ENCODE assay signal across 9 cellular contexts in genomic region chr14:67680121-67680602, GRCh38. TPM values are rescaled to one million over a fixed set of nuclear protein-coding genes. Genes with fewer than 3 reads are reported as not detected.
DNase-seq lines count a peak whose midpoint lies in the region; ATAC-seq and TF ChIP-seq lines count a peak whose summit lies in the region.
"Had no signal": no experiment of that assay in that cellular context is flagged by ENCODE, and none has a peak within 500 bp of the region (broad histone marks: within the 10 kb centered on the region; RNA-seq: fewer than 3 reads in every experiment).

No MANE protein-coding gene starts in this region.

- peaks cover 28% of the 10 kb centered on the region for H3K4me1 Mint-ChIP-seq in CD4-positive, alpha-beta T cell (ENCODE audit: low read depth)

- H3K4me3 Mint-ChIP-seq in CD4-positive, alpha-beta T cell = no peak overlapping the region

- H3F3A ChIP-seq in Loucy (ENCODE audit: low read depth) = no peaks in the 10 kb centered on the region

- peaks cover 79% of the 10 kb centered on the region for H3K36me3 ChIP-seq in Loucy (ENCODE audit: insufficient read depth, low read length)

- DNase-seq in fibroblast of mammary gland (ENCODE audit: low read depth) (peak; percentile 93), anterior cingulate cortex (lab: John Stamatoyannopoulos, UW) (no peak), NCI-H82 treated with DMSO at 0.1 percent for 48 hours (lab: John Stamatoyannopoulos, UW; ENCODE audit: unreplicated experiment) (no peak), SW480 (ENCODE audit: low spot score) (no peak)
- DNase-seq in CD4-positive, alpha-beta T cell = no peak

- H3K9me3 Mint-ChIP-seq in CD4-positive, alpha-beta T cell = no peaks in the 10 kb centered on the region

- ATAC-seq in GM18505 (IDR thresholded peaks at IDR 0.05; ENCODE audit: unreplicated experiment) = peak; percentile 91
- ATAC-seq in GM21737 (IDR thresholded peaks at IDR 0.05; ENCODE audit: unreplicated experiment) = peak; percentile 68
- ATAC-seq in CD4-positive, alpha-beta T cell (ENCODE audit: poor library complexity) = no peak

- H4K20me1 ChIP-seq in Loucy (ENCODE audit: insufficient read depth, low read length, poor library complexity, severe bottlenecking) = peaks cover 11% of the 10 kb centered on the region

- H3K4me1 ChIP-seq in Loucy (ENCODE audit: insufficient read depth, low read length, poor library complexity, severe bottlenecking) = peaks cover 14% of the 10 kb centered on the region

- H3K27ac ChIP-seq in CD4-positive, alpha-beta T cell (ENCODE audit: low read depth, low read length) = no peak overlapping the region
- H3K27ac ChIP-seq: SJSA1 had no signal

- H3K4me2 ChIP-seq in Loucy (ENCODE audit: low read depth, low read length, poor library complexity, severe bottlenecking) = peak overlapping the region; percentile 29

- H3K27ac Mint-ChIP-seq in CD4-positive, alpha-beta T cell = no peak overlapping the region

- TF ChIP-seq CTCF in Loucy (conservative IDR thresholded peaks at IDR 0.05; ENCODE audit: low read length) = no peak
- no peak for TF ChIP-seq CTCF in fibroblast of mammary gland (conservative IDR thresholded peaks at IDR 0.05; ENCODE audit: control insufficient read depth, insufficient read depth, low read depth, low read length)
- TF ChIP-seq CTCF in CD4-positive, alpha-beta T cell (IDR thresholded peaks at IDR 0.05) = no peak

- no peak for TF ChIP-seq POLR2A in GM18505 (IDR thresholded peaks at IDR 0.05; ENCODE audit: borderline replicate concordance, extremely low read depth, insufficient read depth, insufficient read length)

- H3K9ac ChIP-seq in Loucy (ENCODE audit: low read depth, low read length, poor library complexity, severe bottlenecking) = no peak overlapping the region

- H3K9me2 ChIP-seq in Loucy (replicated peaks; ENCODE audit: low read depth, low read length) = no peaks in the 10 kb centered on the region

- H2AFZ ChIP-seq in Loucy (ENCODE audit: low read length) = no peak overlapping the region

- H3K79me2 ChIP-seq in Loucy (ENCODE audit: insufficient read depth, low read length) = peaks cover 14% of the 10 kb centered on the region; the same call in 1 of the 2 replicates

- POLR2A ChIA-PET in CD4-positive, alpha-beta T cell (lab: Charles Lee) = no interaction called here

- peaks cover 57% of the 10 kb centered on the region for H3K36me3 Mint-ChIP-seq in CD4-positive, alpha-beta T cell (ENCODE audit: low read depth)

- no peaks in the 10 kb centered on the region for H3K27me3 ChIP-seq in Loucy (ENCODE audit: insufficient read depth, low read length, poor library complexity, severe bottlenecking)
- H3K27me3 ChIP-seq in CD4-positive, alpha-beta T cell (ENCODE audit: control insufficient read depth, insufficient read depth, low read length) = no peaks in the 10 kb centered on the region
- H3K27me3 ChIP-seq: SJSA1 had no signal

- H3K4me3 ChIP-seq in Loucy (ENCODE audit: low read length, poor library complexity, severe bottlenecking) (no peak overlapping the region), fibroblast of mammary gland (ENCODE audit: control insufficient read depth, low read depth, low read length) (no peak overlapping the region)
- H3K4me3 ChIP-seq: SJSA1 had no signal

- intact Hi-C loops in CD4-positive, alpha-beta T cell (cut with DNase I, micrococcal nuclease) = no loop called here

- no peaks in the 10 kb centered on the region for H3K27me3 Mint-ChIP-seq in CD4-positive, alpha-beta T cell

- H3K9me3 ChIP-seq in Loucy (ENCODE audit: insufficient read depth, low read depth, low read length) = no peaks in the 10 kb centered on the region
- no peaks in the 10 kb centered on the region for H3K9me3 ChIP-seq in CD4-positive, alpha-beta T cell (ENCODE audit: control insufficient read depth, low read length)
- H3K9me3 ChIP-seq: SJSA1 had no signal

- CTCF ChIA-PET in CD4-positive, alpha-beta T cell (lab: Charles Lee) = interaction anchor here (0.6 kb wide), 1 partner anchor 1727 kb away, joined by 3 read pairs; no protein-coding TSS in a partner anchor

RNA-seq across cellular contexts. Expression of gene VTI1B, which starts 5.7 kb away (rescaled TPM):
- 10 to 100 TPM; 24.4 to 27.0 TPM for total RNA-seq in CD4-positive, alpha-beta T cell

RNA-seq across cellular contexts. Expression of gene RDH11, which starts 15.4 kb away (rescaled TPM):
- total RNA-seq in CD4-positive, alpha-beta T cell = 10 to 100 TPM; 13.6 to 14.2 TPM

RNA-seq across cellular contexts. Expression of gene RDH12, which starts 21.5 kb away (rescaled TPM):
- not detected for total RNA-seq in CD4-positive, alpha-beta T cell
- total RNA-seq: SJSA1 had no signal
